ENCODE assay signal across 13 cellular contexts in genomic region chr3:177211503-177212277, GRCh38. TPM values are rescaled to one million over a fixed set of nuclear protein-coding genes. Genes with fewer than 3 reads are reported as not detected.
A peak's percentile ranks its signal among the peaks of the same experiment; 100 is the strongest.
DNase-seq lines count a peak whose midpoint lies in the region; ATAC-seq, FAIRE-seq and TF ChIP-seq lines count a peak whose summit lies in the region.
"Had no signal": no experiment of that assay in that cellular context is flagged by ENCODE, and none has a peak within 500 bp of the region (broad histone marks: within the 10 kb centered on the region; RNA-seq: fewer than 3 reads in every experiment).

No MANE protein-coding gene starts in this region.

- H3K4me1 ChIP-seq in pancreas, result peaks cover 3 to 10% (median 5%) of the 10 kb centered on the region in 3 donors

- no peak overlapping the region for H3K4me3 ChIP-seq in pancreas
- H3K4me3 ChIP-seq: dorsolateral prefrontal cortex had no signal

- intact Hi-C loops in pancreas (cut with DNase I), result loop anchor here in 1 of 3 donors (10.0 kb wide), 1 partner anchor 143 kb away; no protein-coding TSS in a partner anchor

- peak; percentile 33 for DNase-seq in SIG-M5 treated with dmso at 0.1 percent for 504 hours (lab: John Stamatoyannopoulos, UW; ENCODE audit: unreplicated experiment)
- DNase-seq in SIG-M5 (lab: John Stamatoyannopoulos, UW), result no peak
- DNase-seq in NCI-H2107 treated with DMSO at 0.1 percent for 48 hours (lab: John Stamatoyannopoulos, UW; ENCODE audit: unreplicated experiment), result peak; percentile 80
- peak; percentile 53 for DNase-seq in dermis blood vessel endothelial cell
- peak in 4 of 6 donors; percentile 65 to 81 (median 68) for DNase-seq in pancreas
- DNase-seq in omental fat pad (ENCODE audit: low spot score), result no peak
- DNase-seq: activated CD4-positive, alpha-beta T cell treated with anti-CD3 and anti-CD28 coated beads for 1 hour; activated naive CD4-positive, alpha-beta T cell treated with anti-CD3 and anti-CD28 coated beads, Interleukin-2, amount 50 U/mL, for 16 hours; dorsolateral prefrontal cortex; glutamatergic neuron; H7 had no signal

- peak; percentile 92 to 95 (median 94) for ATAC-seq in pancreas
- ATAC-seq in GM19023 (IDR thresholded peaks at IDR 0.05; ENCODE audit: unreplicated experiment), result no peak
- no peak for ATAC-seq in GM19397 (IDR thresholded peaks at IDR 0.05; ENCODE audit: unreplicated experiment)
- no peak for ATAC-seq in omental fat pad (ENCODE audit: low FRiP score)

- H3K36me3 ChIP-seq in pancreas, result no peaks in the 10 kb centered on the region

- TF ChIP-seq CTCF in pancreas (IDR thresholded peaks at IDR 0.05) (no peak), omental fat pad (IDR thresholded peaks at IDR 0.05) (no peak)

- H3K27me3 ChIP-seq in pancreas, result no peaks in the 10 kb centered on the region
- H3K27me3 ChIP-seq: dorsolateral prefrontal cortex had no signal

- 48% methylated on average over 7 of the region's 7 CpGs for WGBS in pancreas, 2 donors

- H3K27ac ChIP-seq in pancreas, result peak overlapping the region in 2 of 4 donors; percentile 5 to 53

- H3K9me3 ChIP-seq in pancreas, result no peaks in the 10 kb centered on the region

- FAIRE-seq in pancreas (lab: Jason Lieb, UNC), result no peak

RNA-seq across cellular contexts. Expression of gene TBL1XR1, which starts 14.4 kb away (rescaled TPM):
- total RNA-seq in dermis blood vessel endothelial cell (117 and 144 TPM in 2 replicates), pancreas (10 to 100 TPM; 42.2 to 93.0 (median 51.0) TPM), omental fat pad (100 to 1,000 TPM in 1 of 4 donors, 10 to 100 TPM in 3; 58.5 to 106 (median 77.9) TPM)
- 10 to 100 TPM; 14.1 to 15.2 TPM for polyA plus RNA-seq in pancreas

Comparison
In these comparisons a context has a peak if more than half of its experiments do, and no peak if none do; other contexts are left out.
1. DNase-seq: peak in SIG-M5 treated with dmso at 0.1 percent for 504 hours (single experiment), NCI-H2107 treated with DMSO at 0.1 percent for 48 hours (single experiment), dermis blood vessel endothelial cell (single experiment) and pancreas (4 of 6); none in SIG-M5 (single experiment) and omental fat pad (single experiment).
2. ATAC-seq: peak in pancreas (4 of 4); none in GM19023 (single experiment), GM19397 (single experiment) and omental fat pad (single experiment).